Comparison of ENCODE assay signal across 8 cellular contexts in genomic region chr7:117110480-117111315, GRCh38.
DNase-seq lines count a peak whose midpoint lies in the region; ATAC-seq and TF ChIP-seq lines count a peak whose summit lies in the region.

No MANE protein-coding gene starts in this region.

- TF ChIP-seq POLR2A in Peyer's patch (IDR thresholded peaks at IDR 0.05) (no peak), thyroid gland (IDR thresholded peaks at IDR 0.05) (no peak)

- H3K36me3 ChIP-seq in Peyer's patch, result no peaks in the 10 kb centered on the region
- no peaks in the 10 kb centered on the region for H3K36me3 ChIP-seq in thyroid gland

- WGBS in thyroid gland, 2 donors, result 70 to 72% methylated on average over 5 of the region's 5 CpGs

- TF ChIP-seq CTCF in Peyer's patch (IDR thresholded peaks at IDR 0.05) (no peak), thyroid gland (IDR thresholded peaks at IDR 0.05) (no peak)

- H3K4me1 ChIP-seq in Peyer's patch (peaks cover 0 to 16% (median 0%) of the 10 kb centered on the region in 4 donors), thyroid gland (no peaks in the 10 kb centered on the region)

- intact Hi-C loops in thyroid gland (cut with DNase I), result no loop called here

- peak in 2 of 3 donors; percentile 52 to 54 for DNase-seq in Peyer's patch
- DNase-seq in cerebellar cortex (ENCODE audit: low spot score), result peak; percentile 70
- peak; percentile 23 to 39 (median 33) for DNase-seq in stimulated activated CD4-positive, alpha-beta T cell treated with anti-CD3 and anti-CD28 coated beads, TNF-alpha, amount 100 ng/mL, for 24 hours (ENCODE audit: low read depth in 3 of 3)
- no peak for DNase-seq in thyroid gland
- DNase-seq in pons (ENCODE audit: low spot score), result no peak
- DNase-seq in amniotic stem cell (lab: John Stamatoyannopoulos, UW), result no peak

- H3K4me3 ChIP-seq in Peyer's patch (no peak overlapping the region), thyroid gland (replicated peaks in 1 of 3) (no peak overlapping the region)

- no peaks in the 10 kb centered on the region for H3K27me3 ChIP-seq in Peyer's patch
- no peaks in the 10 kb centered on the region for H3K27me3 ChIP-seq in thyroid gland

- H3K9me3 ChIP-seq in Peyer's patch, result no peaks in the 10 kb centered on the region
- H3K9me3 ChIP-seq in thyroid gland, result no peaks in the 10 kb centered on the region

- peak overlapping the region in 1 of 4 donors; percentile 15 for H3K27ac ChIP-seq in Peyer's patch
- no peak overlapping the region for H3K27ac ChIP-seq in thyroid gland

- ATAC-seq in GM18517 (IDR thresholded peaks at IDR 0.05; ENCODE audit: unreplicated experiment) (peak; percentile 98), HG02571 (IDR thresholded peaks at IDR 0.05; ENCODE audit: unreplicated experiment) (peak; percentile 98)

Comparison
In these comparisons a context has a peak if more than half of its experiments do, and no peak if none do; other contexts are left out.
1. DNase-seq: peak in Peyer's patch (2 of 3), cerebellar cortex (single experiment) and stimulated activated CD4-positive, alpha-beta T cell treated with anti-CD3 and anti-CD28 coated beads, TNF-alpha, amount 100 ng/mL, for 24 hours (3 of 3); none in thyroid gland (0 of 2), pons (single experiment) and amniotic stem cell (single experiment).